Comparison of ENCODE assay signal across 2 cellular contexts in the genomic region with DNA sequence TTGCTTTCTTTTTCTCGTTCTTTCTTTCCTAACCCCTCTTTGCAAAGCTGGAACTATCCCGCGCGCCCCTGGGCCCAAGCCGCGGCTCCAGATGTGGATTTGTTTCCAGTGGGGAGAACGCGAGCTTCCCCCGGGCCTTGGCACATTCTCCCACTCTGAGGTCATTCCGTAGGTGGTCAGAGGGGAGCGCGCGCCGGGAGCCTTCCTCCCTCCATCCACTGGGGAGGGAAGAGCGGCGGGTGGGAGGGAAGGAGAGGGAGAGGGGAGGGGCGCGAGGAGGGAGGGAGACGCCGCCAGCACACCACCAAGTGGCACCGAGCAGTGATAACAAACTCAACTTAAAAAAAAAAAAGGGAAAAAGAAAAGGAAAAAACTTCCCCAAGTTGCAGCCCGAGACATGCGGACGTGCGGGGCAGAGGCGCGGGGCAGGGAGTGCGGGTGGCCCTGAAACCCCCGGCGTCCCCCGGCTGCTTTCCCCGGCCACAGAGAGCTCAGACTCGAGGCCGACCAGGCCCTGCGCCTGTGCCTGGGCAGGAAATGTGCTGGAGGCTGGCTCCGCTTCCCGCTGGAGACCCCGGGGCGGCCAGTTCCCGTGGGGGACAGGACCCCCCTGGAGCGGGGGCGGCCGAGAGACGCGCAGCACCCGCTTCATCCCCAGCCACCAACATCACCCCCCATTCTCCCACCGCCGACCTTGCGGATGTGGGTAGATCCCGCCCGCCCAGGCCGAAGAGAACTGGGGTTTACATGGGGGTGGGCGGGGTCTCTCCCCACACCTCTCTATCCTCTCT.
TF ChIP-seq lines count a peak whose summit lies in the region.

No MANE protein-coding gene starts in this region.

TF ChIP-seq in HCT116, 20 proteins besides CTCF, POLR2A, EP300 and RAD21:
- TF ChIP-seq EZH2 (IDR thresholded peaks at IDR 0.05) (no peak), YY1 (IDR thresholded peaks at IDR 0.05; ENCODE audit: extremely low read depth, insufficient replicate concordance, low read depth, low read length) (no peak), POLR2AphosphoS5 (IDR thresholded peaks at IDR 0.05; ENCODE audit: low read depth, low read length) (peak; percentile 80), ZFX (IDR thresholded peaks at IDR 0.05) (peak; percentile 80; the same call in 1 of the 2 replicates), SP1 (IDR thresholded peaks at IDR 0.05; ENCODE audit: low read depth) (no peak)

TF ChIP-seq in GM12878, 131 proteins besides CTCF, POLR2A, EP300 and RAD21:
- 0 out of 2 replicates have a peak, but pooled peaks have one; percentile 15 for TF ChIP-seq NBN (IDR thresholded peaks at IDR 0.05)
- TF ChIP-seq, protein P1, sequence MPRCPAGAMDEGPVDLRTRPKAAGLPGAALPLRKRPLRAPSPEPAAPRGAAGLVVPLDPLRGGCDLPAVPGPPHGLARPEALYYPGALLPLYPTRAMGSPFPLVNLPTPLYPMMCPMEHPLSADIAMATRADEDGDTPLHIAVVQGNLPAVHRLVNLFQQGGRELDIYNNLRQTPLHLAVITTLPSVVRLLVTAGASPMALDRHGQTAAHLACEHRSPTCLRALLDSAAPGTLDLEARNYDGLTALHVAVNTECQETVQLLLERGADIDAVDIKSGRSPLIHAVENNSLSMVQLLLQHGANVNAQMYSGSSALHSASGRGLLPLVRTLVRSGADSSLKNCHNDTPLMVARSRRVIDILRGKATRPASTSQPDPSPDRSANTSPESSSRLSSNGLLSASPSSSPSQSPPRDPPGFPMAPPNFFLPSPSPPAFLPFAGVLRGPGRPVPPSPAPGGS (IDR thresholded peaks at IDR 0.05; ENCODE audit: borderline replicate concordance, insufficient read depth, low read depth, low read length, poor library complexity, severe bottlenecking), result no peak
- TF ChIP-seq SMAD5 (IDR thresholded peaks at IDR 0.05; ENCODE audit: low read depth), result no peak
- TF ChIP-seq BHLHE40 (IDR thresholded peaks at IDR 0.05; ENCODE audit: borderline replicate concordance in 1 of 2, low read depth in 2 of 2, low read length in 1 of 2), result no peak
- no peak for TF ChIP-seq ESRRA (IDR thresholded peaks at IDR 0.05; ENCODE audit: low read length)
- no peak for TF ChIP-seq IKZF1 (conservative IDR thresholded peaks at IDR 0.05)
- TF ChIP-seq RAD51 (IDR thresholded peaks at IDR 0.05), result no peak
- TF ChIP-seq NR2C2 (IDR thresholded peaks at IDR 0.05; ENCODE audit: borderline replicate concordance, control insufficient read depth, insufficient read length, low read depth), result no peak
- no peak for TF ChIP-seq KAT2A (conservative IDR thresholded peaks at IDR 0.05; ENCODE audit: control insufficient read depth, low read depth, low read length)
- TF ChIP-seq, protein P2, sequence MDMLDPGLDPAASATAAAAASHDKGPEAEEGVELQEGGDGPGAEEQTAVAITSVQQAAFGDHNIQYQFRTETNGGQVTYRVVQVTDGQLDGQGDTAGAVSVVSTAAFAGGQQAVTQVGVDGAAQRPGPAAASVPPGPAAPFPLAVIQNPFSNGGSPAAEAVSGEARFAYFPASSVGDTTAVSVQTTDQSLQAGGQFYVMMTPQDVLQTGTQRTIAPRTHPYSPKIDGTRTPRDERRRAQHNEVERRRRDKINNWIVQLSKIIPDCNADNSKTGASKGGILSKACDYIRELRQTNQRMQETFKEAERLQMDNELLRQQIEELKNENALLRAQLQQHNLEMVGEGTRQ (IDR thresholded peaks at IDR 0.05; ENCODE audit: borderline replicate concordance, low read depth, low read length), result no peak
- TF ChIP-seq BRCA1 (IDR thresholded peaks at IDR 0.05; ENCODE audit: low read depth, low read length), result no peak
- TF ChIP-seq TCF3 (IDR thresholded peaks at IDR 0.05; ENCODE audit: borderline replicate concordance, insufficient read depth, low read depth, low read length), result no peak
- no peak for TF ChIP-seq ZBTB11 (CRISPR knock-in tag; IDR thresholded peaks at IDR 0.05)
- peak; percentile 34 for TF ChIP-seq SUZ12 (IDR thresholded peaks at IDR 0.05; ENCODE audit: unreplicated experiment)
- TF ChIP-seq MEF2B (IDR thresholded peaks at IDR 0.05; ENCODE audit: partially characterized antibody, poor library complexity, severe bottlenecking), result no peak
- no peak for TF ChIP-seq SP1 (IDR thresholded peaks at IDR 0.05; ENCODE audit: low read depth, low read length)
- TF ChIP-seq BCL11A (IDR thresholded peaks at IDR 0.05; ENCODE audit: low read depth, low read length), result no peak
- 0 out of 4 replicates have a peak, but pooled peaks of 1 of the 2 experiments have one; percentile 10 for TF ChIP-seq IKZF2 (IDR thresholded peaks at IDR 0.05)
- TF ChIP-seq CHD4 (IDR thresholded peaks at IDR 0.05), result no peak
- no peak for TF ChIP-seq ELK1 (IDR thresholded peaks at IDR 0.05; ENCODE audit: low read depth, low read length)
- no peak for TF ChIP-seq ZBTB40 (IDR thresholded peaks at IDR 0.05; ENCODE audit: borderline replicate concordance)
- TF ChIP-seq RUNX3 (IDR thresholded peaks at IDR 0.05; ENCODE audit: low read length), result peak; percentile 5; the same call in 1 of the 2 replicates
